8 cellular contexts compared by ENCODE assay signal in the genomic region with DNA sequence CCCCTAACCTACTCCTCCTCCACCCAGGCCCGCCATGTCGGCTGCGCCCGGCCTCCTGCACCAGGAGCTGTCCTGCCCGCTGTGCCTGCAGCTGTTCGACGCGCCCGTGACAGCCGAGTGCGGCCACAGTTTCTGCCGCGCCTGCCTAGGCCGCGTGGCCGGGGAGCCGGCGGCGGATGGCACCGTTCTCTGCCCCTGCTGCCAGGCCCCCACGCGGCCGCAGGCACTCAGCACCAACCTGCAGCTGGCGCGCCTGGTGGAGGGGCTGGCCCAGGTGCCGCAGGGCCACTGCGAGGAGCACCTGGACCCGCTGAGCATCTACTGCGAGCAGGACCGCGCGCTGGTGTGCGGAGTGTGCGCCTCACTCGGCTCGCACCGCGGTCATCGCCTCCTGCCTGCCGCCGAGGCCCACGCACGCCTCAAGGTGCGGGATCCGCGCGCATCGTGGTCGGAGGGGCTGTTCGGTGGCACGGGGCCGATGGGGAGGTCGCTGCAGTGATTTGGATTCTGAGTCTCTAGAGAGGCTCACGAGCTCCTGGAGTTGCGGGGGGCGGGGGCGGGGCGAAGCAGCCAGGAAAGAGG.
A peak's percentile ranks its signal among the peaks of the same experiment; 100 is the strongest.
DNase-seq lines count a peak whose midpoint lies in the region; ATAC-seq, FAIRE-seq and TF ChIP-seq lines count a peak whose summit lies in the region.

No MANE protein-coding gene starts in this region.

- H3K9me3 ChIP-seq in iPS-20b (ENCODE audit: insufficient read depth, low read depth, low read length), result no peaks in the 10 kb centered on the region

- no peak overlapping the region for H3K27ac Mint-ChIP-seq in stimulated activated naive B cell treated with anti-CD40 and anti-IgM and Interleukin-4, amounts not matched to agents 10 μg/mL and 1 μg/mL and 100 μg/mL, for 72 hours

- H3K4me1 ChIP-seq in iPS-20b (ENCODE audit: insufficient read depth, low read length), result peaks cover 9% of the 10 kb centered on the region; the same call in 1 of the 2 replicates

- H3K4me3 Mint-ChIP-seq in stimulated activated naive B cell treated with anti-CD40 and anti-IgM and Interleukin-4, amounts not matched to agents 10 μg/mL and 1 μg/mL and 100 μg/mL, for 72 hours, result peak overlapping the region; percentile 76 to 83

- TF ChIP-seq CTCF in astrocyte of the cerebellum (IDR thresholded peaks at IDR 0.05; ENCODE audit: low read depth, low read length, missing control alignments), result no peak

- peak overlapping the region; percentile 65; the same call in 1 of the 2 replicates for H3K9ac ChIP-seq in iPS-20b (ENCODE audit: low read depth, low read length)

- in situ Hi-C loops in astrocyte of the cerebellum (cut with HindIII; ENCODE audit: low sequenced_read_pairs), result no loop called here

- peaks cover 36 to 62% of the 10 kb centered on the region in 2 donors for H3K27me3 Mint-ChIP-seq in stimulated activated naive B cell treated with anti-CD40 and anti-IgM and Interleukin-4, amounts not matched to agents 10 μg/mL and 1 μg/mL and 100 μg/mL, for 72 hours

- H3K36me3 Mint-ChIP-seq in stimulated activated naive B cell treated with anti-CD40 and anti-IgM and Interleukin-4, amounts not matched to agents 10 μg/mL and 1 μg/mL and 100 μg/mL, for 72 hours, result no peaks in the 10 kb centered on the region

- H3K36me3 ChIP-seq in iPS-20b (ENCODE audit: insufficient read depth, low read depth, low read length), result no peaks in the 10 kb centered on the region

- H3K4me3 ChIP-seq in astrocyte of the cerebellum (ENCODE audit: low read depth, low read length) (peak overlapping the region; percentile 41), iPS-20b (ENCODE audit: low read length) (peak overlapping the region; percentile 66; the same call in 1 of the 2 replicates)

- peak; percentile 65 for DNase-seq in DMS53 (lab: John Stamatoyannopoulos, UW)
- no peak for DNase-seq in DMS53 treated with DMSO at 0.1 percent for 48 hours (lab: John Stamatoyannopoulos, UW; ENCODE audit: unreplicated experiment)
- DNase-seq in astrocyte of the cerebellum (ENCODE audit: low read depth), result no peak
- DNase-seq in stimulated activated naive B cell treated with anti-CD40 and anti-IgM and Interleukin-4, amounts not matched to agents 10 μg/mL and 1 μg/mL and 100 μg/mL, for 72 hours, result no peak
- DNase-seq in islet precursor cell, result no peak
- no peak for DNase-seq in GM19239 (ENCODE audit: insufficient read length, low spot score)
- DNase-seq in NCI-H526 treated with DMSO at 0.1 percent for 48 hours (lab: John Stamatoyannopoulos, UW), result no peak

- peaks cover 17 to 53% of the 10 kb centered on the region in 2 donors for H3K4me1 Mint-ChIP-seq in stimulated activated naive B cell treated with anti-CD40 and anti-IgM and Interleukin-4, amounts not matched to agents 10 μg/mL and 1 μg/mL and 100 μg/mL, for 72 hours

- H3K9me3 Mint-ChIP-seq in stimulated activated naive B cell treated with anti-CD40 and anti-IgM and Interleukin-4, amounts not matched to agents 10 μg/mL and 1 μg/mL and 100 μg/mL, for 72 hours, result no peaks in the 10 kb centered on the region

- peak; percentile 42 to 51 for ATAC-seq in stimulated activated naive B cell treated with anti-CD40 and anti-IgM and Interleukin-4, amounts not matched to agents 10 μg/mL and 1 μg/mL and 100 μg/mL, for 72 hours (replicated peaks)

- FAIRE-seq in GM19239 (lab: Jason Lieb, UNC), result no peak

- H3K27ac ChIP-seq in iPS-20b (ENCODE audit: low read length), result no peak overlapping the region

- H3K27me3 ChIP-seq in iPS-20b (ENCODE audit: insufficient read depth, low read length), result peaks cover 65% of the 10 kb centered on the region
